ENCODE assay signal across 8 cellular contexts in the genomic region with DNA sequence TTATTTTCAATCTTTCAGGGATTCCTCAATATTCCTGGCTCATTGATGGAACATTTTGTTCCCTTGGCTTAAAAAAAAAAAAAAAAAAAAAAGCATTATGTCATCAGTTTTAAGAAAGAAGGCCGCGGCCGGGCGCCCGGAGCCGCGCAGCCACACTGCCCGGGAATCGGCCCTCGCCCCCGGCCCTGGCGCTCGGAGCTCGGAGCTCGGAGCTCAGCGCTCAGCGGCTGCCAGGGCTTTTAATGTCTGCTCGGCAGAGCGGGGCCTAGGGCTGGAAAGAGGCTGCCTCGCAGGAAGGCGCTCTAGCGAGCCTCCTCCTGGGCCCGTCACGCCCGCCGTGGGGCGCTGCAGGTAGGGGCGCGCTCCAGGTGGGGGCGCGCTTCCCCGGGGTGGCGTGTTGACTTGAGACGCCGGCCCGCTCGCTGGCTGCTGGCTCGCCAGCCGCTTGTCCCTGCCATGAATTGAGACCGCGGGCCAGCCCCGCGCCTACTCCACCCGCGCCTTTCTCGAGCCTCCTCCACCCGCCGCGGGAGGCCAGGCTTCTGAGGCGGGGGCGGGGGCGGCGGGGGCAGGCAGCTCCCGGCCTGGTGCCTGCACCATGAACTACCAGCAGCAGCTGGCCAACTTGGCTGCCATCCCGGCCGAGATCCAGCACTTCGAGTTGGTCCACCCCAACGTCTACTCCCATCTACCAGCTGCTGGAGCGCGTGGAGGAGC. TPM values are rescaled to one million over a fixed set of nuclear protein-coding genes. Genes with fewer than 3 reads are reported as not detected.
DNase-seq lines count a peak whose midpoint lies in the region; ATAC-seq and TF ChIP-seq lines count a peak whose summit lies in the region.

No MANE protein-coding gene starts in this region.

- H3K4me1 ChIP-seq in Panc1 (ENCODE audit: control insufficient read depth, insufficient read depth, low read length) (peaks cover 6% of the 10 kb centered on the region), neuron (ENCODE audit: insufficient read depth, low read length) (no peaks in the 10 kb centered on the region)

- ATAC-seq in Panc1 (peak; percentile 78), HG02571 (IDR thresholded peaks at IDR 0.05; ENCODE audit: unreplicated experiment) (no peak)

- POLR2A ChIA-PET in Panc1 (lab: Charles Lee) (no interaction called here), GM10248 (lab: Yijun Ruan, JAX) (no interaction called here)

- H3K36me3 ChIP-seq in Panc1 (ENCODE audit: control insufficient read depth, insufficient read depth, low read length): no peaks in the 10 kb centered on the region
- no peaks in the 10 kb centered on the region for H3K36me3 ChIP-seq in neuron (ENCODE audit: insufficient read depth, low read length)

- no peak overlapping the region for H3K27ac ChIP-seq in Panc1 (ENCODE audit: low read length)

- H3K9me3 ChIP-seq in Panc1 (ENCODE audit: control insufficient read depth, insufficient read depth, low read depth, low read length) (no peaks in the 10 kb centered on the region), neuron (ENCODE audit: low read length) (no peaks in the 10 kb centered on the region)

- H3K4me3 ChIP-seq in Panc1 (ENCODE audit: low read depth in 2 of 2, low read length in 2 of 2) (peak overlapping the region; percentile 39 to 42), fibroblast of pulmonary artery (replicated peaks; ENCODE audit: low read depth, low read length) (peak overlapping the region; percentile 29), neuron (ENCODE audit: low read length) (peak overlapping the region; percentile 21)

- CTCF ChIA-PET in Panc1 (lab: Charles Lee) (no interaction called here), GM10248 (lab: Yijun Ruan, JAX) (no interaction called here)

- intact Hi-C loops in Panc1 (cut with micrococcal nuclease; ENCODE audit: unreplicated experiment): no loop called here

- peak overlapping the region; percentile 69 for H2AFZ ChIP-seq in neuron (ENCODE audit: low read depth, low read length)

- peak; percentile 43 for DNase-seq in activated CD4-positive, alpha-beta T cell treated with anti-CD3 and anti-CD28 coated beads for 48 hours
- no peak for DNase-seq in activated CD4-positive, alpha-beta T cell treated with anti-CD3 and anti-CD28 coated beads, Interleukin-2, amount 50 U/mL, for 1 hour
- DNase-seq in Panc1 (ENCODE audit: low read depth, low spot score) (no peak), fibroblast of pulmonary artery (ENCODE audit: low read depth) (peak; percentile 47), NOMO-1 (lab: John Stamatoyannopoulos, UW; ENCODE audit: unreplicated experiment in 2 of 2) (no peak), GM10248 (ENCODE audit: extremely low spot score) (no peak)

- H3K27me3 ChIP-seq in Panc1 (ENCODE audit: control insufficient read depth, insufficient read depth, low read length) (peaks cover 16% of the 10 kb centered on the region), neuron (ENCODE audit: insufficient read depth, low read length) (peaks cover 41% of the 10 kb centered on the region)

- in situ Hi-C loops in Panc1 (cut with HindIII; ENCODE audit: low pct_unique_long_range_greater_than_20kb, low sequenced_read_pairs): no loop called here

- TF ChIP-seq CTCF in Panc1 (IDR thresholded peaks at IDR 0.05) (peak; percentile 76), fibroblast of pulmonary artery (IDR thresholded peaks at IDR 0.05; ENCODE audit: low read length, missing control alignments) (peak; percentile 16), GM10248 (IDR thresholded peaks at IDR 0.05; ENCODE audit: control extremely low read depth, extremely low read depth, low read depth, missing control alignments) (no peak)

- BruUV-seq in Panc1 (replicated peaks; lab: Mats Ljungman, UMichigan): no TSS peak

RNA-seq across cellular contexts. Expression of gene TDRD5, which starts 5.4 kb away (rescaled TPM):
- total RNA-seq in Panc1 (2021; ENCODE audit: unreplicated experiment): 2.4 TPM
- 1.2 TPM for polyA plus RNA-seq in Panc1 (2012; ENCODE audit: insufficient read length)

RNA-seq across cellular contexts. Expression of gene NPHS2, which starts 10.5 kb away (rescaled TPM):
- not detected for total RNA-seq in Panc1 (2021; ENCODE audit: unreplicated experiment)
- polyA plus RNA-seq in Panc1 (2012; ENCODE audit: insufficient read length): not detected

Comparison
In these comparisons a context has a peak if more than half of its experiments do, and no peak if none do; other contexts are left out.
1. DNase-seq: peak in activated CD4-positive, alpha-beta T cell treated with anti-CD3 and anti-CD28 coated beads for 48 hours (single experiment) and fibroblast of pulmonary artery (single experiment); none in activated CD4-positive, alpha-beta T cell treated with anti-CD3 and anti-CD28 coated beads, Interleukin-2, amount 50 U/mL, for 1 hour (single experiment), Panc1 (single experiment), NOMO-1 (0 of 2) and GM10248 (single experiment).
2. Peak in every context shown above with its lines, with median percentiles within 50 percentile points of each other: H3K4me3 ChIP-seq.